Comparison of ENCODE assay signal across 30 cellular contexts in the genomic region with DNA sequence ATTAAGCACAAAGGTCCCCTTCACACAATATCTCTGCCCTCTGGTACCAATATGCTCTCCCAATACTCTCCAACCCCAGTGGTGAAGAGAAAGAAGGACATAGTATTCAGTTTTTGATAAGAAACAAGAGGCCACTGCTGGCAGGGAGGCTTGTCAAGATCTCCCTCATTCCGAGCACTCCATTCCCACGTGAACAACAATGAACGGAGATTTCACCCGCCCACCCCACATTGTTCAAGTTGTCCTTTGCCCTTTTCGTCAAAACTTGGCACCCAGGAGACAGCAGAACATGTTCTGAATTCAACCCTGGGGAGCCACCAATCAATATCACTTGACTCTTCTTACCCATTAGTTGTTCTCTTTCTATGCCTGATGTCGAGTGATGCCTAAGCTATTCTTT.
"Had no signal": no experiment of that assay in that cellular context is flagged by ENCODE, and none has a peak within 500 bp of the region (broad histone marks: within the 10 kb centered on the region; RNA-seq: fewer than 3 reads in every experiment).

No MANE protein-coding gene starts in this region.

- H3K4me1 Mint-ChIP-seq: activated CD4-positive, alpha-beta memory T cell treated with anti-CD3 and anti-CD28 coated beads, Interleukin-2, amount 10 ng/mL, durations not matched to agents 7 days and 5 days; activated CD4-positive, alpha-beta T cell treated with anti-CD3 and anti-CD28 coated beads for 36 hours; activated CD4-positive, alpha-beta T cell treated with anti-CD3 and anti-CD28 coated beads, Interleukin-2, amount 10 ng/mL, durations not matched to agents 24 days and 14 days; activated naive CD4-positive, alpha-beta T cell treated with anti-CD3 and anti-CD28 coated beads, Interleukin-2, amount 10 ng/mL, durations not matched to agents 7 days and 5 days; activated naive CD8-positive, alpha-beta T cell treated with anti-CD3 and anti-CD28 coated beads, Interleukin-2, amount 10 ng/mL, durations not matched to agents 7 days and 5 days; brain had no signal

- H3K9me3 Mint-ChIP-seq: activated CD4-positive, alpha-beta memory T cell treated with anti-CD3 and anti-CD28 coated beads, Interleukin-2, amount 10 ng/mL, durations not matched to agents 7 days and 5 days; activated CD4-positive, alpha-beta T cell treated with anti-CD3 and anti-CD28 coated beads, Interleukin-2, amount 10 ng/mL, durations not matched to agents 24 days and 14 days; activated naive CD4-positive, alpha-beta T cell treated with anti-CD3 and anti-CD28 coated beads, Interleukin-2, amount 10 ng/mL, durations not matched to agents 7 days and 5 days; activated naive CD4-positive, alpha-beta T cell treated with anti-CD3 and anti-CD28 coated beads, Interleukin-2, amount 50 U/mL, for 72 hours; activated naive CD8-positive, alpha-beta T cell treated with anti-CD3 and anti-CD28 coated beads, Interleukin-2, amount 10 ng/mL, durations not matched to agents 7 days and 5 days; activated T-cell treated with anti-CD3 and anti-CD28 coated beads, Interleukin-2, amount 50 U/mL, for 24 hours; activated T-cell treated with anti-CD3 and anti-CD28 coated beads, Interleukin-2, amount 50 U/mL, for 72 hours had no signal

- DNase-seq: activated CD4-positive, alpha-beta memory T cell treated with anti-CD3 and anti-CD28 coated beads, Interleukin-2, amount 10 ng/mL, durations not matched to agents 7 days and 5 days; activated CD4-positive, alpha-beta T cell treated with anti-CD3 and anti-CD28 coated beads for 36 hours; activated CD4-positive, alpha-beta T cell treated with anti-CD3 and anti-CD28 coated beads, Interleukin-2, amount 10 ng/mL, durations not matched to agents 24 days and 14 days; activated CD4-positive, CD25-positive, alpha-beta regulatory T cell; activated CD4-positive, CD25-positive, alpha-beta regulatory T cell treated with anti-CD3 and anti-CD28 coated beads, Interleukin-2, amount 50 U/mL, for 72 hours; activated CD8-positive, alpha-beta memory T cell treated with anti-CD3 and anti-CD28 coated beads, Interleukin-2, amount 50 U/mL, for 48 hours; activated gamma-delta T cell; activated naive CD4-positive, alpha-beta T cell; activated naive CD4-positive, alpha-beta T cell treated with anti-CD3 and anti-CD28 coated beads, Interleukin-2, amount 10 ng/mL, durations not matched to agents 7 days and 5 days; activated naive CD8-positive, alpha-beta T cell treated with anti-CD3 and anti-CD28 coated beads, Interleukin-2, amount 10 ng/mL, durations not matched to agents 7 days and 5 days; activated T-cell treated with anti-CD3 and anti-CD28 coated beads for 4 hours; activated T-cell treated with anti-CD3 and anti-CD28 coated beads, Interleukin-2, amount 50 U/mL, for 24 hours; activated T-cell treated with anti-CD3 and anti-CD28 coated beads, Interleukin-2, amount 50 U/mL, for 72 hours; central memory CD4-positive, alpha-beta T cell; cerebellar nuclear complex; colonic mucosa; effector CD8-positive, alpha-beta T cell; esophagus squamous epithelium; head of caudate nucleus; T-helper 1 cell; T-helper 17 cell had no signal

- ATAC-seq: activated CD4-positive, alpha-beta T cell treated with anti-CD3 and anti-CD28 coated beads for 36 hours; activated naive CD4-positive, alpha-beta T cell treated with anti-CD3 and anti-CD28 coated beads, Interleukin-2, amount 50 U/mL, for 72 hours; activated T-cell treated with anti-CD3 and anti-CD28 coated beads, Interleukin-2, amount 50 U/mL, for 72 hours; T-helper 17 cell had no signal

- H3K4me3 Mint-ChIP-seq: activated CD4-positive, alpha-beta memory T cell treated with anti-CD3 and anti-CD28 coated beads, Interleukin-2, amount 10 ng/mL, durations not matched to agents 7 days and 5 days; activated CD4-positive, alpha-beta T cell treated with anti-CD3 and anti-CD28 coated beads for 36 hours; activated CD4-positive, alpha-beta T cell treated with anti-CD3 and anti-CD28 coated beads, Interleukin-2, amount 10 ng/mL, durations not matched to agents 24 days and 14 days; activated naive CD4-positive, alpha-beta T cell treated with anti-CD3 and anti-CD28 coated beads, Interleukin-2, amount 10 ng/mL, durations not matched to agents 7 days and 5 days; activated naive CD8-positive, alpha-beta T cell treated with anti-CD3 and anti-CD28 coated beads, Interleukin-2, amount 10 ng/mL, durations not matched to agents 7 days and 5 days; activated T-cell treated with anti-CD3 and anti-CD28 coated beads, Interleukin-2, amount 50 U/mL, for 24 hours; activated T-cell treated with anti-CD3 and anti-CD28 coated beads, Interleukin-2, amount 50 U/mL, for 72 hours; brain; T-helper 17 cell had no signal

- H3K4me3 ChIP-seq: ascending aorta, breast epithelium, cardiac muscle cell, colonic mucosa, esophagus squamous epithelium had no signal

- H3K27ac ChIP-seq: ascending aorta, breast epithelium, cardiac muscle cell, colonic mucosa, epithelial cell of prostate, esophagus squamous epithelium had no signal

- H3K27ac Mint-ChIP-seq: activated CD4-positive, alpha-beta memory T cell treated with anti-CD3 and anti-CD28 coated beads, Interleukin-2, amount 10 ng/mL, durations not matched to agents 7 days and 5 days; activated CD4-positive, alpha-beta T cell treated with anti-CD3 and anti-CD28 coated beads for 36 hours; activated CD4-positive, alpha-beta T cell treated with anti-CD3 and anti-CD28 coated beads, Interleukin-2, amount 10 ng/mL, durations not matched to agents 24 days and 14 days; activated naive CD4-positive, alpha-beta T cell treated with anti-CD3 and anti-CD28 coated beads, Interleukin-2, amount 10 ng/mL, durations not matched to agents 7 days and 5 days; activated naive CD4-positive, alpha-beta T cell treated with anti-CD3 and anti-CD28 coated beads, Interleukin-2, amount 50 U/mL, for 72 hours; activated naive CD8-positive, alpha-beta T cell treated with anti-CD3 and anti-CD28 coated beads, Interleukin-2, amount 10 ng/mL, durations not matched to agents 7 days and 5 days; activated T-cell treated with anti-CD3 and anti-CD28 coated beads, Interleukin-2, amount 50 U/mL, for 24 hours; activated T-cell treated with anti-CD3 and anti-CD28 coated beads, Interleukin-2, amount 50 U/mL, for 72 hours; brain; T-helper 17 cell had no signal

- H3K27me3 Mint-ChIP-seq: brain had no signal

- H3K4me1 ChIP-seq: ascending aorta, breast epithelium, colonic mucosa, esophagus squamous epithelium had no signal

- H3K27me3 ChIP-seq: ascending aorta, breast epithelium, cardiac muscle cell, colonic mucosa had no signal

- H3K36me3 Mint-ChIP-seq: activated naive CD4-positive, alpha-beta T cell treated with anti-CD3 and anti-CD28 coated beads, Interleukin-2, amount 10 ng/mL, durations not matched to agents 7 days and 5 days; activated naive CD4-positive, alpha-beta T cell treated with anti-CD3 and anti-CD28 coated beads, Interleukin-2, amount 50 U/mL, for 72 hours; activated naive CD8-positive, alpha-beta T cell treated with anti-CD3 and anti-CD28 coated beads, Interleukin-2, amount 10 ng/mL, durations not matched to agents 7 days and 5 days; brain had no signal

- H3K36me3 ChIP-seq: ascending aorta, breast epithelium, cardiac muscle cell, colonic mucosa, esophagus squamous epithelium had no signal

- FAIRE-seq: endometrium, endothelial cell of umbilical vein, frontal cortex had no signal

- H3K9me3 ChIP-seq: ascending aorta, breast epithelium, colonic mucosa, esophagus squamous epithelium had no signal
